Comparison of ENCODE assay signal across 8 cellular contexts in the genomic region with DNA sequence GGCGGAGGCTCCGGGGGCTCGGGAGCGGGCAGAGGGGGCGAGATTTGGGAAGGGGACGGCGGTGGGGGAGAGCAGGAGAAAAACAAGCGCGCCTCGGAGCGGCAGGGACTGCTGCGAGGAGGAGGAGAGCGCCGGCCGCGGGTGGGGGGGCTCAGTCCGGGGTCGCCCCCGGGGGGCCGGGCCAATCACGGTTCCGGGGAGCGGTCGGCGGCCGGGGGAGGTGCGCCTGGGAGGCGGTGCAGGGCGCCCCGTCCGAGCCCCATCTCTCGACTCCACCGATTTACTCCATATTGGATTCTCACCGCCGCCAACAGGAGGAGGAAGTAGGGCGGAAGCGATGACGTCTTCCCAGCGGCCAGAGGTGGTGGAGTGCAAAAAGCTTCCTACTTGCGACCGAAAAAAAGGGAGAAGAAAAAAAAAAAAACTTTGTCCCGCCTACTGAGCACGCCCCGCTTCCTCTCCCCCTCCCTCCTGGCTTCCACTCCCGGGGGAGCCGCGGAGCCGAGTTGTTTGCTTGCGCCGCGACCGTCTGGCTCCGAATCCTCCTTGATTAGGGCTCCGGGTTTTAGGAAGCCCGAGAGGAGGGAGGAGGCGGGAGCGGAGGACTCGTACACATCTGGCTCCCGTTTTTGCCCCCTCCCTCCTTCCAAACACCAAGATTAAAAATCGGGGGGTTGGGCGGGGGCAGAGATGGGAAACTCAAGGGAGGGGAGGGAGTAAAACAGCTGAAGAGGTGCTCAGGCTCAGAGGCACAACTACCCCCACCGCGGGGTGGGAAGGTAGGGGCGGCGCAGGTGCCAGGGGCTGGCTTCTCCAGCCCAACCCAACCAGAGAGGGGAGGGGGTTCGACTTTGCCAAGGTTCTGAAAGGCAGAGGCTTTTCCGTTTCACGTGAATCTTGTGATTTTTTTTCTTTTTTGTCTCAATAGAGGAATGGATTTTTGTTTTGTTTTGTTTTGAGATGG. TPM values are rescaled to one million over a fixed set of nuclear protein-coding genes. Genes with fewer than 3 reads are reported as not detected.
DNase-seq lines count a peak whose midpoint lies in the region; ATAC-seq and TF ChIP-seq lines count a peak whose summit lies in the region.

A gene with protein sequence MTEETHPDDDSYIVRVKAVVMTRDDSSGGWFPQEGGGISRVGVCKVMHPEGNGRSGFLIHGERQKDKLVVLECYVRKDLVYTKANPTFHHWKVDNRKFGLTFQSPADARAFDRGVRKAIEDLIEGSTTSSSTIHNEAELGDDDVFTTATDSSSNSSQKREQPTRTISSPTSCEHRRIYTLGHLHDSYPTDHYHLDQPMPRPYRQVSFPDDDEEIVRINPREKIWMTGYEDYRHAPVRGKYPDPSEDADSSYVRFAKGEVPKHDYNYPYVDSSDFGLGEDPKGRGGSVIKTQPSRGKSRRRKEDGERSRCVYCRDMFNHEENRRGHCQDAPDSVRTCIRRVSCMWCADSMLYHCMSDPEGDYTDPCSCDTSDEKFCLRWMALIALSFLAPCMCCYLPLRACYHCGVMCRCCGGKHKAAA (minus strand): TSS at position 373 of the 964 bp plus-strand sequence. CDS start 612 bp downstream, outside the sequence.

- peak within 1 kb of the TSS; percentile 89 to 95 (median 90) for H3K4me3 Mint-ChIP-seq in naive thymus-derived CD4-positive, alpha-beta T cell
- peak within 1 kb of the TSS; percentile 86 for H3K4me3 Mint-ChIP-seq in stimulated activated naive CD8-positive, alpha-beta T cell treated with anti-CD3 and anti-CD28 coated beads, Interleukin-15, Interleukin-2, amounts not matched to agents 100 ng/mL and 50 ng/mL, for 24 hours

- peaks cover 7 to 33% (median 16%) of the 10 kb centered on the region in 7 donors for H3K4me1 Mint-ChIP-seq in naive thymus-derived CD4-positive, alpha-beta T cell
- peaks cover 34% of the 10 kb centered on the region for H3K4me1 Mint-ChIP-seq in stimulated activated naive CD8-positive, alpha-beta T cell treated with anti-CD3 and anti-CD28 coated beads, Interleukin-15, Interleukin-2, amounts not matched to agents 100 ng/mL and 50 ng/mL, for 24 hours (ENCODE audit: low read depth)

- H3K4me3 ChIP-seq in Karpas-422 (ENCODE audit: low read length) (peak within 1 kb of the TSS; percentile 89), fibroblast of mammary gland (ENCODE audit: control insufficient read depth, low read depth, low read length) (peak within 1 kb of the TSS; percentile 83)
- H3K4me3 ChIP-seq in naive thymus-derived CD4-positive, alpha-beta T cell (ENCODE audit: low read length) = peak within 1 kb of the TSS; percentile 75

- H3K36me3 ChIP-seq in Karpas-422 (ENCODE audit: insufficient read depth, low read length) = no peaks in the 10 kb centered on the region
- H3K36me3 ChIP-seq in naive thymus-derived CD4-positive, alpha-beta T cell (ENCODE audit: control insufficient read depth in 2 of 3, insufficient read depth in 3 of 3, low read length in 3 of 3) = no peaks in the 10 kb centered on the region

- ATAC-seq in GM21529 (IDR thresholded peaks at IDR 0.05; ENCODE audit: unreplicated experiment) = peak; percentile 30
- ATAC-seq in naive thymus-derived CD4-positive, alpha-beta T cell = peak; percentile 58

- peak within 1 kb of the TSS; percentile 94 for H2AFZ ChIP-seq in Karpas-422 (ENCODE audit: low read length)

- H3K27me3 Mint-ChIP-seq in naive thymus-derived CD4-positive, alpha-beta T cell = peaks cover 27 to 67% (median 36%) of the 10 kb centered on the region in 5 donors
- H3K27me3 Mint-ChIP-seq in stimulated activated naive CD8-positive, alpha-beta T cell treated with anti-CD3 and anti-CD28 coated beads, Interleukin-15, Interleukin-2, amounts not matched to agents 100 ng/mL and 50 ng/mL, for 24 hours = peaks cover 49% of the 10 kb centered on the region

- peaks cover 36% of the 10 kb centered on the region for H4K20me1 ChIP-seq in Karpas-422 (ENCODE audit: insufficient read depth, low read depth, low read length)

- H3K9me3 Mint-ChIP-seq in naive thymus-derived CD4-positive, alpha-beta T cell = peaks cover 0 to 2% (median 0%) of the 10 kb centered on the region in 11 donors
- H3K9me3 Mint-ChIP-seq in stimulated activated naive CD8-positive, alpha-beta T cell treated with anti-CD3 and anti-CD28 coated beads, Interleukin-15, Interleukin-2, amounts not matched to agents 100 ng/mL and 50 ng/mL, for 24 hours = no peaks in the 10 kb centered on the region

- H3K27ac Mint-ChIP-seq in naive thymus-derived CD4-positive, alpha-beta T cell = peak within 1 kb of the TSS in 5 of 9 donors; percentile 31 to 90 (median 69)
- H3K27ac Mint-ChIP-seq in stimulated activated naive CD8-positive, alpha-beta T cell treated with anti-CD3 and anti-CD28 coated beads, Interleukin-15, Interleukin-2, amounts not matched to agents 100 ng/mL and 50 ng/mL, for 24 hours = peak within 1 kb of the TSS; percentile 79

- peak within 1 kb of the TSS; percentile 93 for H3K4me2 ChIP-seq in Karpas-422 (ENCODE audit: low read depth, low read length, poor library complexity, severe bottlenecking)

- no peaks in the 10 kb centered on the region for H3K9me3 ChIP-seq in Karpas-422 (ENCODE audit: low read length)
- H3K9me3 ChIP-seq in naive thymus-derived CD4-positive, alpha-beta T cell (ENCODE audit: control insufficient read depth in 2 of 3, low read length in 3 of 3) = no peaks in the 10 kb centered on the region

- peak within 1 kb of the TSS; percentile 76 for H3K9ac ChIP-seq in Karpas-422 (ENCODE audit: low read length)

- intact Hi-C loops in naive thymus-derived CD4-positive, alpha-beta T cell (cut with micrococcal nuclease) = loop anchor here (1.0 to 10.0 kb wide), 14 partner anchors 168 to 1962 kb away; a partner anchor contains a TSS

- no peak for TF ChIP-seq CTCF in fibroblast of mammary gland (conservative IDR thresholded peaks at IDR 0.05; ENCODE audit: control insufficient read depth, insufficient read depth, low read depth, low read length)

- no peaks in the 10 kb centered on the region for H3K27me3 ChIP-seq in Karpas-422 (ENCODE audit: low read length)
- H3K27me3 ChIP-seq in naive thymus-derived CD4-positive, alpha-beta T cell (ENCODE audit: control insufficient read depth in 2 of 2, insufficient read depth in 2 of 2, low read length in 2 of 2) = peaks cover 0 to 22% of the 10 kb centered on the region in 2 donors

- H3K79me2 ChIP-seq in Karpas-422 (ENCODE audit: low read length) = no peaks in the 10 kb centered on the region

- no peaks in the 10 kb centered on the region for H3K9me2 ChIP-seq in Karpas-422 (replicated peaks; ENCODE audit: insufficient read depth, low read length)

- H3K4me1 ChIP-seq in Karpas-422 (ENCODE audit: low read length) = peaks cover 35% of the 10 kb centered on the region
- peaks cover 8 to 11% of the 10 kb centered on the region in 2 donors for H3K4me1 ChIP-seq in naive thymus-derived CD4-positive, alpha-beta T cell (ENCODE audit: control insufficient read depth in 2 of 2, insufficient read depth in 2 of 2, low read length in 2 of 2)

- H3K27ac ChIP-seq in Karpas-422 (ENCODE audit: low read length) = peak within 1 kb of the TSS; percentile 26; the same call in 1 of the 2 replicates
- H3K27ac ChIP-seq in naive thymus-derived CD4-positive, alpha-beta T cell (ENCODE audit: low read depth, low read length) = peak within 1 kb of the TSS; percentile 8

- CTCF ChIA-PET in naive thymus-derived CD4-positive, alpha-beta T cell (lab: Charles Lee) = no interaction called here

- H3K36me3 Mint-ChIP-seq in naive thymus-derived CD4-positive, alpha-beta T cell = no peaks in the 10 kb centered on the region
- H3K36me3 Mint-ChIP-seq in stimulated activated naive CD8-positive, alpha-beta T cell treated with anti-CD3 and anti-CD28 coated beads, Interleukin-15, Interleukin-2, amounts not matched to agents 100 ng/mL and 50 ng/mL, for 24 hours (ENCODE audit: low read depth) = no peaks in the 10 kb centered on the region

- peak; percentile 87 for DNase-seq in COLO829 (ENCODE audit: low spot score)
- DNase-seq in Karpas-422 = peak; percentile 96
- DNase-seq in RKO (ENCODE audit: low spot score) = peak; percentile 96
- peak; percentile 54 for DNase-seq in activated T-helper 9 cell treated with anti-CD3 and anti-CD28 coated beads, Interleukin-2, amount 50 U/mL, for 16 hours (ENCODE audit: low read depth)
- DNase-seq in fibroblast of mammary gland (ENCODE audit: low read depth) = peak; percentile 96
- DNase-seq in naive thymus-derived CD4-positive, alpha-beta T cell = peak; percentile 36 to 75 (median 51)

- POLR2A ChIA-PET in naive thymus-derived CD4-positive, alpha-beta T cell (lab: Charles Lee) = interaction anchor here (1.2 kb wide), 1 partner anchor 205 kb away, joined by 3 read pairs; a partner anchor contains a TSS

RNA-seq across cellular contexts. Expression of the gene that starts here (rescaled TPM):
- total RNA-seq in Karpas-422 (2014; rRNA removed; shearing (Covaris generic); ENCODE audit: low replicate concordance) = 11.9 and 13.9 TPM in 2 replicates
- 1 to 10 TPM in 3 of 5 experiments, under 1 TPM in 2; 0.34 to 7.9 (median 1.7) TPM for total RNA-seq in naive thymus-derived CD4-positive, alpha-beta T cell
- polyA plus RNA-seq in naive thymus-derived CD4-positive, alpha-beta T cell = under 1 TPM; 0.40 to 0.53 TPM

Comparison
In these comparisons a context has a peak if more than half of its experiments do, and no peak if none do; other contexts are left out.
1. Peak in every context shown above with its lines: DNase-seq, ATAC-seq, H3K4me3 ChIP-seq and H3K27ac ChIP-seq.